ENCODE assay signal across 8 cellular contexts in genomic region chr3:113912551-113913246, GRCh38. TPM values are rescaled to one million over a fixed set of nuclear protein-coding genes. Genes with fewer than 3 reads are reported as not detected.
DNase-seq lines count a peak whose midpoint lies in the region; ATAC-seq and TF ChIP-seq lines count a peak whose summit lies in the region.

No MANE protein-coding gene starts in this region.

- POLR2A ChIA-PET in HEK293T (lab: Yijun Ruan, JAX), result no interaction called here

- CTCF ChIA-PET in HEK293T (lab: Yijun Ruan, JAX), result interaction anchor here (0.6 to 1.5 kb wide), 6 partner anchors 68 to 1701 kb away, joined by 3 to 5 read pairs (median 4); no protein-coding TSS in a partner anchor

- H3K27ac ChIP-seq in breast epithelium (peak overlapping the region in 1 of 2 donors; percentile 59), left lung (no peak overlapping the region), thyroid gland (peak overlapping the region in 1 of 3 donors; percentile 23)

- TF ChIP-seq POLR2A in breast epithelium (IDR thresholded peaks at IDR 0.05) (no peak), thyroid gland (IDR thresholded peaks at IDR 0.05) (no peak)

- H3K9me3 ChIP-seq in breast epithelium (no peaks in the 10 kb centered on the region), left lung (no peaks in the 10 kb centered on the region), thyroid gland (no peaks in the 10 kb centered on the region)

- H3K27me3 ChIP-seq in breast epithelium, result no peaks in the 10 kb centered on the region
- no peaks in the 10 kb centered on the region for H3K27me3 ChIP-seq in left lung
- no peaks in the 10 kb centered on the region for H3K27me3 ChIP-seq in thyroid gland

- DNase-seq in AG08395 (ENCODE audit: low spot score), result peak; percentile 51
- peak; percentile 78 for DNase-seq in GM12865 (ENCODE audit: low read depth)
- peak; percentile 37 for DNase-seq in HEK293T (ENCODE audit: extremely low spot score)
- DNase-seq in RPMI8226, result peak; percentile 72
- DNase-seq in breast epithelium (ENCODE audit: low spot score in 2 of 2), result peak in 1 of 2 donors; percentile 35
- DNase-seq in left lung, result no peak
- peak; percentile 34 to 45 for DNase-seq in thyroid gland

- H3K4me1 ChIP-seq in breast epithelium (no peaks in the 10 kb centered on the region), left lung (no peaks in the 10 kb centered on the region), thyroid gland (no peaks in the 10 kb centered on the region)

- H3K36me3 ChIP-seq in breast epithelium (no peaks in the 10 kb centered on the region), left lung (no peaks in the 10 kb centered on the region), thyroid gland (no peaks in the 10 kb centered on the region)

- ATAC-seq in left lung, result peak; percentile 99

- H3K4me3 ChIP-seq in GM12865 (ENCODE audit: low read depth, low read length) (peak overlapping the region; percentile 29), breast epithelium (no peak overlapping the region), left lung (no peak overlapping the region), thyroid gland (replicated peaks in 1 of 3) (no peak overlapping the region)

- WGBS in thyroid gland, 2 donors, result 51 to 62% methylated on average over 3 of the region's 3 CpGs

- intact Hi-C loops in breast epithelium (cut with DNase I; ENCODE audit: low total_unique reads) (no loop called here), left lung (cut with DNase I) (no loop called here), thyroid gland (cut with DNase I) (loop anchor here (5.0 kb wide), 1 partner anchor 75 kb away; the partner anchor contains the start of gene GRAMD1C)

- TF ChIP-seq CTCF in GM12865 (IDR thresholded peaks at IDR 0.05; ENCODE audit: insufficient read depth, low read depth, low read length, missing control alignments) (peak; percentile 77), LNCAP (IDR thresholded peaks at IDR 0.05) (peak; percentile 81), breast epithelium (IDR thresholded peaks at IDR 0.05) (peak; percentile 37 to 84 (median 84)), left lung (IDR thresholded peaks at IDR 0.05) (peak; percentile 40 to 49), thyroid gland (IDR thresholded peaks at IDR 0.05) (peak; percentile 19 to 88 (median 72))

TF ChIP-seq in HEK293T, 16 proteins besides CTCF, POLR2A, EP300 and RAD21:
- 0 out of 2 replicates have a peak, but pooled peaks have one; percentile 31 for TF ChIP-seq FOXK2 (IDR thresholded peaks at IDR 0.05)
- no peak for TF ChIP-seq SUZ12 (IDR thresholded peaks at IDR 0.05)

RNA-seq across cellular contexts. Expression of gene ZDHHC23, which starts 35.1 kb away (rescaled TPM):
- 1 to 10 TPM; 3.5 to 9.2 (median 7.2) TPM for total RNA-seq in breast epithelium
- total RNA-seq in left lung, result 10 to 100 TPM; 10.9 to 11.2 TPM
- 10 to 100 TPM; 16.8 to 35.0 (median 25.7) TPM for total RNA-seq in thyroid gland

Comparison
In these comparisons a context has a peak if more than half of its experiments do, and no peak if none do; other contexts are left out.
1. DNase-seq: peak in AG08395 (single experiment), GM12865 (single experiment), HEK293T (single experiment), RPMI8226 (single experiment) and thyroid gland (2 of 2); none in left lung (0 of 2).
2. Peak in every context shown above with its lines, with median percentiles within 50 percentile points of each other: CTCF ChIP-seq.